In genomic region chr11:113911491-113911890, GRCh38 we compare ENCODE assay signal across 6 cellular contexts. TPM values are rescaled to one million over a fixed set of nuclear protein-coding genes. Genes with fewer than 3 reads are reported as not detected.
"Had no signal": no experiment of that assay in that cellular context is flagged by ENCODE, and none has a peak within 500 bp of the region (broad histone marks: within the 10 kb centered on the region; RNA-seq: fewer than 3 reads in every experiment).

No MANE protein-coding gene starts in this region.

RNA-seq across cellular contexts. Expression of gene HTR3B, which starts 6.9 kb away (rescaled TPM):
- total RNA-seq: GM23248, H1, H4, H7, H9, HFFc6 had no signal
- polyA plus RNA-seq: GM23248, H1 had no signal
